16 cellular contexts compared by ENCODE assay signal in the genomic region with DNA sequence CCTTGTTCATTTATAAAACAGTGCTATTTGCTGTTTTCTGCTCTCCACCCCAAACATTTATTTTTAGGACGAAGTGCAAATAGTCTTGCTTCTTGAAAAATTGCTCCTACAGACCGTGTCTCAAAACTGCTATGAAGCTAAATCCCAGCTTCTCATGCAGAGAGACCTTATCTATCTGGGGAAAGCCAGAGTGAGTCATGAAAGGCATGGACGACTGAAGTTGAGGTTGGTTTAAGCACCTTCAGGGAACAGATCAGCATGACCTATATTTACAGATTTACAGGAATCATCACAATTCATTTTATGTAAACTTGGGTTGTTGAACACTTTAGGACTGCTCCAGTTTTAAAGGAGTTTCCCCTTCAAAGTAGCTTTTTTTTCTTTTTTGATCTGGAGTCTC.
A peak's percentile ranks its signal among the peaks of the same experiment; 100 is the strongest.
DNase-seq lines count a peak whose midpoint lies in the region; ATAC-seq, FAIRE-seq and TF ChIP-seq lines count a peak whose summit lies in the region.
"Had no signal": no experiment of that assay in that cellular context is flagged by ENCODE, and none has a peak within 500 bp of the region (broad histone marks: within the 10 kb centered on the region; RNA-seq: fewer than 3 reads in every experiment).

No MANE protein-coding gene starts in this region.

- H3K27ac ChIP-seq in astrocyte (ENCODE audit: low read depth, low read length), result no peak overlapping the region

- DNase-seq in LoVo (ENCODE audit: low spot score) (peak; percentile 1), astrocyte (ENCODE audit: low read depth) (no peak), epithelial cell of proximal tubule (ENCODE audit: low read depth) (peak; percentile 27), MG63 (no peak), NK-92 (lab: John Stamatoyannopoulos, UW; ENCODE audit: unreplicated experiment) (no peak), natural killer cell (no peak)
- DNase-seq in effector CD4-positive, alpha-beta T cell, result no peak
- DNase-seq: CD4-positive, alpha-beta memory T cell; HCEC 1CT; Kasumi-1; NCI-H1436; NCI-H2081; NCI-H526 treated with DMSO at 0.1 percent for 48 hours; SIG-M5 had no signal

- H3K4me1 Mint-ChIP-seq in astrocyte (ENCODE audit: low read depth, unreplicated experiment), result peaks cover 12% of the 10 kb centered on the region
- peaks cover 28% of the 10 kb centered on the region for H3K4me1 Mint-ChIP-seq in nephron
- H3K4me1 Mint-ChIP-seq in natural killer cell, result peaks cover 10 to 17% of the 10 kb centered on the region in 2 donors

- H3K9ac ChIP-seq in astrocyte (ENCODE audit: low read length), result no peak overlapping the region

- no peak for TF ChIP-seq CTCF in astrocyte (IDR thresholded peaks at IDR 0.05; ENCODE audit: insufficient read depth, low read depth, low read length)
- no peak for TF ChIP-seq CTCF in epithelial cell of proximal tubule (conservative IDR thresholded peaks at IDR 0.05; ENCODE audit: low read depth, low read length)
- no peak for TF ChIP-seq CTCF in nephron (IDR thresholded peaks at IDR 0.05; ENCODE audit: unreplicated experiment in 3 of 3)
- TF ChIP-seq CTCF in natural killer cell (IDR thresholded peaks at IDR 0.05), result no peak

- no peaks in the 10 kb centered on the region for H3K79me2 ChIP-seq in astrocyte (ENCODE audit: insufficient read depth, low read length)

- H2AFZ ChIP-seq in astrocyte (ENCODE audit: low read depth, low read length), result no peak overlapping the region

- H3K9me3 ChIP-seq in astrocyte (ENCODE audit: insufficient read depth, low read depth, low read length) (no peaks in the 10 kb centered on the region), MG63 (no peaks in the 10 kb centered on the region)

- H3K4me2 ChIP-seq in astrocyte (ENCODE audit: low read length), result no peak overlapping the region

- no peaks in the 10 kb centered on the region for H3K36me3 Mint-ChIP-seq in astrocyte (ENCODE audit: low read depth, unreplicated experiment)
- no peaks in the 10 kb centered on the region for H3K36me3 Mint-ChIP-seq in nephron (ENCODE audit: low read depth)
- no peaks in the 10 kb centered on the region for H3K36me3 Mint-ChIP-seq in natural killer cell
- H3K36me3 Mint-ChIP-seq: CD4-positive, alpha-beta memory T cell had no signal

- H3K27me3 Mint-ChIP-seq in astrocyte (ENCODE audit: low read depth, unreplicated experiment), result no peaks in the 10 kb centered on the region
- H3K27me3 Mint-ChIP-seq in nephron (ENCODE audit: low read depth), result no peaks in the 10 kb centered on the region
- H3K27me3 Mint-ChIP-seq in natural killer cell (ENCODE audit: low read depth in 2 of 2), result peaks cover 0 to 37% of the 10 kb centered on the region in 2 donors
- H3K27me3 Mint-ChIP-seq: B cell; CD4-positive, alpha-beta memory T cell had no signal

- H3K36me3 ChIP-seq in astrocyte (ENCODE audit: insufficient read depth, low read length) (no peaks in the 10 kb centered on the region), MG63 (no peaks in the 10 kb centered on the region)

- H3K9me3 Mint-ChIP-seq in astrocyte (ENCODE audit: unreplicated experiment) (no peaks in the 10 kb centered on the region), nephron (no peaks in the 10 kb centered on the region), natural killer cell (no peaks in the 10 kb centered on the region)
- H3K9me3 Mint-ChIP-seq: CD4-positive, alpha-beta memory T cell had no signal

- H3K4me3 Mint-ChIP-seq in astrocyte (ENCODE audit: unreplicated experiment) (no peak overlapping the region), nephron (no peak overlapping the region), natural killer cell (no peak overlapping the region)
- H3K4me3 Mint-ChIP-seq: B cell; CD4-positive, alpha-beta memory T cell had no signal

- ATAC-seq in natural killer cell, result no peak

- intact Hi-C loops in natural killer cell (cut with micrococcal nuclease), result no loop called here

- no peaks in the 10 kb centered on the region for H4K20me1 ChIP-seq in astrocyte (ENCODE audit: insufficient read depth, low read length)

- H3K27me3 ChIP-seq in astrocyte (ENCODE audit: insufficient read depth, low read length) (no peaks in the 10 kb centered on the region), MG63 (no peaks in the 10 kb centered on the region)

- H3K27ac Mint-ChIP-seq in astrocyte (ENCODE audit: unreplicated experiment), result no peak overlapping the region
- H3K27ac Mint-ChIP-seq in nephron, result peak overlapping the region in 2 of 3 experiments; percentile 12 to 70
- H3K27ac Mint-ChIP-seq in natural killer cell, result no peak overlapping the region
- H3K27ac Mint-ChIP-seq: B cell; CD4-positive, alpha-beta memory T cell had no signal

- no peak overlapping the region for H3K4me3 ChIP-seq in astrocyte (ENCODE audit: insufficient read depth, low read depth, low read length)
- H3K4me3 ChIP-seq in epithelial cell of proximal tubule (ENCODE audit: low read depth, low read length), result no peak overlapping the region
- H3K4me3 ChIP-seq in MG63, result no peak overlapping the region

- no peaks in the 10 kb centered on the region for H3K4me1 ChIP-seq in astrocyte (ENCODE audit: insufficient read depth, low read length)

- FAIRE-seq in astrocyte (lab: Jason Lieb, UNC), result peak; percentile 93

Comparison
In these comparisons a context has a peak if more than half of its experiments do, and no peak if none do; other contexts are left out.
1. DNase-seq: peak in LoVo (single experiment) and epithelial cell of proximal tubule (single experiment); none in astrocyte (single experiment), MG63 (single experiment), effector CD4-positive, alpha-beta T cell (single experiment), NK-92 (single experiment) and natural killer cell (single experiment).
2. H3K27ac Mint-ChIP-seq: peak in nephron (2 of 3); none in astrocyte (single experiment) and natural killer cell (0 of 2).